1 cellular context compared by ENCODE assay signal in the genomic region with DNA sequence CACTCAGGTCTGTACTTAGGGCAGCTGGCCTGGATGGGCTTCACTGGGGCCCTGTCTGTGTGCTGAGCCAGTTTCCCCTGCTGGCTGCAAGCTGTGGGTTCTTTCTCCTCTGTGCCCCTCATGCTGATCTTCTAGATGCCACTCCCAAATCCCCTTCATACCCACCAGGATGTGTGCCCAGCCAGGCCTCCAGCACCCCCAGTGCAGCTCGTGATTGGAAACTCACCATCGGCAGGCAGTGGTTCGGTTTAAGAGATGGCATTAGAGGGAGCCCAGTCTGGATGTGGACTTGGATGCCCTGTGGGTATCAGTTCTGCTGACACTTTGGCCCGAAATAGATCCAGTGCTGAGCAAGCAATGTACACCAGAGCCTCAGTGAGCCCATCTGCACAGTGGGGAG.
TF ChIP-seq lines count a peak whose summit lies in the region.

No MANE protein-coding gene starts in this region.

TF ChIP-seq in H1, 55 proteins besides CTCF, POLR2A, EP300 and RAD21:
- no peak for TF ChIP-seq TEAD4 (IDR thresholded peaks at IDR 0.05; ENCODE audit: low read depth, low read length)
- TF ChIP-seq GABPA (IDR thresholded peaks at IDR 0.05; ENCODE audit: borderline replicate concordance, insufficient read depth, low read length): no peak
- TF ChIP-seq TBP (IDR thresholded peaks at IDR 0.05; ENCODE audit: low read depth, low read length): no peak
- TF ChIP-seq FOSL1 (IDR thresholded peaks at IDR 0.05; ENCODE audit: insufficient read depth, low read depth, low read length): no peak
- TF ChIP-seq SUZ12 (IDR thresholded peaks at IDR 0.05; ENCODE audit: low read length): no peak
- TF ChIP-seq HDAC2 (IDR thresholded peaks at IDR 0.05; ENCODE audit: borderline replicate concordance in 1 of 2, low read depth in 2 of 2, low read length in 2 of 2): no peak
- TF ChIP-seq RNF2 (IDR thresholded peaks at IDR 0.05; ENCODE audit: borderline replicate concordance, low read depth, low read length, missing control alignments, poor library complexity, severe bottlenecking): no peak
